Comparison of ENCODE assay signal across 25 cellular contexts in the genomic region with DNA sequence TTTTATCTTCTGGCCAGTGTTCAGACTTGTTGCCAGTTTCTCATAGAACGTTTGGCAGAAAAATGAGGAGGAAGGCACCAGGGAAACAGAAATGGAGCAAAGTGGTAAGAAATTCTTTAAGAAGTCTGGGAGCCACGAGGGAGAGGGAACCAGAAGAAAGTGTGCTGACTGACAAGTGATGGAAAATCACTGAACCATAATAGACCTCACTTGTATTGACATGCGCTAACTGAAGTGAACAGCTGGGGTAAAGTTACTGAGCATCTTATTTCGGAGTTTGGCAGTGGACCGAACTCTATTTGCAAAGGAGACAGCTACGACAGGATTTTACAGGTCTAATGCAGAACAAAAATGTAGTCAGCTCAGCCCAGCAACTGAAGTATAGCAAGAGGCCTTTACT. TPM values are rescaled to one million over a fixed set of nuclear protein-coding genes. Genes with fewer than 3 reads are reported as not detected.
DNase-seq lines count a peak whose midpoint lies in the region; TF ChIP-seq lines count a peak whose summit lies in the region.
"Had no signal": no experiment of that assay in that cellular context is flagged by ENCODE, and none has a peak within 500 bp of the region (broad histone marks: within the 10 kb centered on the region; RNA-seq: fewer than 3 reads in every experiment).

No MANE protein-coding gene starts in this region.

- no peaks in the 10 kb centered on the region for H3K27me3 Mint-ChIP-seq in activated naive CD8-positive, alpha-beta T cell treated with anti-CD3 and anti-CD28 coated beads for 36 hours
- H3K27me3 Mint-ChIP-seq: stimulated activated naive B cell treated with anti-CD40 and anti-IgM and Interleukin-4, amounts not matched to agents 10 μg/mL and 1 μg/mL and 100 μg/mL, for 72 hours had no signal

- intact Hi-C loops in prostate gland (cut with DNase I): no loop called here

- H3K36me3 ChIP-seq in prostate gland: no peaks in the 10 kb centered on the region
- H3K36me3 ChIP-seq: esophagus muscularis mucosa, left lung had no signal

- TF ChIP-seq POLR2A in prostate gland (IDR thresholded peaks at IDR 0.05): no peak

- no peaks in the 10 kb centered on the region for H3K4me1 ChIP-seq in prostate gland (replicated peaks)
- H3K4me1 ChIP-seq: left lung had no signal

- no peak overlapping the region for H3K4me3 Mint-ChIP-seq in activated naive CD8-positive, alpha-beta T cell treated with anti-CD3 and anti-CD28 coated beads for 36 hours
- H3K4me3 Mint-ChIP-seq: activated naive CD4-positive, alpha-beta T cell treated with anti-CD3 and anti-CD28 coated beads, Interleukin-2, amount 10 ng/mL, durations not matched to agents 7 days and 5 days; activated T-cell treated with anti-CD3 and anti-CD28 coated beads, Interleukin-2, amount 50 U/mL, for 4 hours; CD4-positive, CD25-positive, alpha-beta regulatory T cell; H9; stimulated activated naive B cell treated with anti-CD40 and anti-IgM and Interleukin-4, amounts not matched to agents 10 μg/mL and 1 μg/mL and 100 μg/mL, for 72 hours had no signal

- DNase-seq in DMS79 (lab: John Stamatoyannopoulos, UW) (peak; percentile 18), NCI-H446 (lab: John Stamatoyannopoulos, UW) (peak; percentile 18 to 56), inferior parietal cortex (ENCODE audit: extremely low spot score) (peak; percentile 50), prostate gland (ENCODE audit: low spot score) (peak; percentile 29), NCI-H2227 (lab: John Stamatoyannopoulos, UW; ENCODE audit: unreplicated experiment) (no peak), T-helper 9 cell (no peak)
- DNase-seq in activated CD4-positive, CD25-positive, alpha-beta regulatory T cell treated with anti-CD3 and anti-CD28 coated beads, Interleukin-2, amount 50 U/mL, for 72 hours: no peak
- DNase-seq in activated naive CD8-positive, alpha-beta T cell treated with anti-CD3 and anti-CD28 coated beads for 36 hours: no peak
- DNase-seq: activated CD8-positive, alpha-beta memory T cell treated with anti-CD3 and anti-CD28 coated beads for 24 hours; activated naive CD4-positive, alpha-beta T cell treated with anti-CD3 and anti-CD28 coated beads, Interleukin-2, amount 10 ng/mL, durations not matched to agents 7 days and 5 days; activated T-cell treated with anti-CD3 and anti-CD28 coated beads, Interleukin-2, amount 50 U/mL, for 4 hours; aorta; CD4-positive, CD25-positive, alpha-beta regulatory T cell; cerebellar nuclear complex; DND-41; glutamatergic neuron; H9; KBM-7; left lung; NCI-H510A treated with DMSO at 0.1 percent for 48 hours; RPMI8226; stimulated activated CD4-positive, alpha-beta T cell treated with anti-CD3 and anti-CD28 coated beads, Interleukin-1b, Interleukin-23, amount 100 ng/mL, for 48 hours; stimulated activated naive B cell treated with anti-CD40 and anti-IgM and Interleukin-4, amounts not matched to agents 10 μg/mL and 1 μg/mL and 100 μg/mL, for 72 hours had no signal

- no peaks in the 10 kb centered on the region for H3K9me3 ChIP-seq in prostate gland
- H3K9me3 ChIP-seq: esophagus muscularis mucosa, left lung had no signal

- no peak for TF ChIP-seq CTCF in prostate gland (IDR thresholded peaks at IDR 0.05)

- H3K4me1 Mint-ChIP-seq in activated naive CD8-positive, alpha-beta T cell treated with anti-CD3 and anti-CD28 coated beads for 36 hours: no peaks in the 10 kb centered on the region
- H3K4me1 Mint-ChIP-seq: activated naive CD4-positive, alpha-beta T cell treated with anti-CD3 and anti-CD28 coated beads, Interleukin-2, amount 10 ng/mL, durations not matched to agents 7 days and 5 days; CD4-positive, CD25-positive, alpha-beta regulatory T cell had no signal

- no peak overlapping the region for H3K27ac ChIP-seq in prostate gland
- H3K27ac ChIP-seq: esophagus muscularis mucosa, left lung had no signal

- H3K27me3 ChIP-seq in prostate gland (replicated peaks; ENCODE audit: insufficient read depth): no peaks in the 10 kb centered on the region
- H3K27me3 ChIP-seq: esophagus muscularis mucosa, left lung had no signal

- H3K4me3 ChIP-seq in prostate gland: no peak overlapping the region
- H3K4me3 ChIP-seq: esophagus muscularis mucosa, left lung had no signal

- peaks cover 1% of the 10 kb centered on the region for H3K36me3 Mint-ChIP-seq in activated naive CD8-positive, alpha-beta T cell treated with anti-CD3 and anti-CD28 coated beads for 36 hours
- H3K36me3 Mint-ChIP-seq: activated naive CD4-positive, alpha-beta T cell treated with anti-CD3 and anti-CD28 coated beads, Interleukin-2, amount 10 ng/mL, durations not matched to agents 7 days and 5 days; CD4-positive, CD25-positive, alpha-beta regulatory T cell; stimulated activated naive B cell treated with anti-CD40 and anti-IgM and Interleukin-4, amounts not matched to agents 10 μg/mL and 1 μg/mL and 100 μg/mL, for 72 hours had no signal

- 22% methylated on average over 6 of the region's 6 CpGs for WGBS in prostate gland

- H3K27ac Mint-ChIP-seq in activated naive CD8-positive, alpha-beta T cell treated with anti-CD3 and anti-CD28 coated beads for 36 hours: no peak overlapping the region
- H3K27ac Mint-ChIP-seq: activated naive CD4-positive, alpha-beta T cell treated with anti-CD3 and anti-CD28 coated beads, Interleukin-2, amount 10 ng/mL, durations not matched to agents 7 days and 5 days; CD4-positive, CD25-positive, alpha-beta regulatory T cell; H9; stimulated activated naive B cell treated with anti-CD40 and anti-IgM and Interleukin-4, amounts not matched to agents 10 μg/mL and 1 μg/mL and 100 μg/mL, for 72 hours had no signal

- peaks cover 2% of the 10 kb centered on the region for H3K9me3 Mint-ChIP-seq in activated naive CD8-positive, alpha-beta T cell treated with anti-CD3 and anti-CD28 coated beads for 36 hours
- H3K9me3 Mint-ChIP-seq: activated naive CD4-positive, alpha-beta T cell treated with anti-CD3 and anti-CD28 coated beads, Interleukin-2, amount 10 ng/mL, durations not matched to agents 7 days and 5 days; activated T-cell treated with anti-CD3 and anti-CD28 coated beads, Interleukin-2, amount 50 U/mL, for 4 hours; CD4-positive, CD25-positive, alpha-beta regulatory T cell; H9; stimulated activated naive B cell treated with anti-CD40 and anti-IgM and Interleukin-4, amounts not matched to agents 10 μg/mL and 1 μg/mL and 100 μg/mL, for 72 hours had no signal

RNA-seq across cellular contexts. Expression of a gene that starts 53.5 kb away (rescaled TPM):
- not detected for total RNA-seq in prostate gland
- not detected for total RNA-seq in activated naive CD8-positive, alpha-beta T cell treated with anti-CD3 and anti-CD28 coated beads for 36 hours
- total RNA-seq: activated T-cell treated with anti-CD3 and anti-CD28 coated beads, Interleukin-2, amount 50 U/mL, for 4 hours; aorta; CD4-positive, CD25-positive, alpha-beta regulatory T cell; esophagus muscularis mucosa; H9; left lung; osteocyte had no signal

Comparison
In these comparisons a context has a peak if more than half of its experiments do, and no peak if none do; other contexts are left out.
1. DNase-seq: peak in DMS79 (single experiment), NCI-H446 (2 of 2), inferior parietal cortex (single experiment) and prostate gland (single experiment); none in activated CD4-positive, CD25-positive, alpha-beta regulatory T cell treated with anti-CD3 and anti-CD28 coated beads, Interleukin-2, amount 50 U/mL, for 72 hours (single experiment), activated naive CD8-positive, alpha-beta T cell treated with anti-CD3 and anti-CD28 coated beads for 36 hours (single experiment), NCI-H2227 (single experiment) and T-helper 9 cell (single experiment).